Comparison of ENCODE assay signal across 19 cellular contexts in the genomic region with DNA sequence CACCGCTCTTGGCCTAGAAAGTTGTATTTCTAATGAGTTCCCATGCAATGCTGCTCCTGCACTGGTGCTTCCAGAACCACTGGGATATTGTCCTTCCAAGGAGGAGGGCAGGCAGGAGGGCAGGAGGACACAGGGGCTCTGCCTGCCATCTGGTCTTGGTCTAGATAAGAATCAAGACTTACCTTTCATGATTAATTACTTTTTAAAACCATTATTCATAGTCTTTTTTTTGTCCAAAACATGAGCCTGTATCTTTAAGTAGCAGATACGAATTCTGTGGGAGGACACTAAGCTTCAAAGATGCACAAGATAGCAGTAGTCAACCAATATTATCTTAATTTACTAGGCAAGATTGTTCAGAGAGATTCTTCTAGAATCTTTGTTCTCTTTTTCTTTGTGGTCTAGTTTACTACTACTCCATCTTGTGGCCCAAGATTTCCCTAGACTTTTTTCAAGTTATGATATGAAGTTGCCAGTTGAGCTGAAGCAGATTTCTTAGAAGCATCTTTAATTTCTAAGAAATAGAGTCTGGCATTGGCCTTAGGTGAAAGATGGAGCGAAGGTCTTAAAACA. TPM values are rescaled to one million over a fixed set of nuclear protein-coding genes. Genes with fewer than 3 reads are reported as not detected.
DNase-seq lines count a peak whose midpoint lies in the region; ATAC-seq and TF ChIP-seq lines count a peak whose summit lies in the region.
"Had no signal": no experiment of that assay in that cellular context is flagged by ENCODE, and none has a peak within 500 bp of the region (broad histone marks: within the 10 kb centered on the region; RNA-seq: fewer than 3 reads in every experiment).

No MANE protein-coding gene starts in this region.

- H3K18ac ChIP-seq in neuronal stem cell (ENCODE audit: low read length) = no peak overlapping the region

- no peaks in the 10 kb centered on the region for H3K27me3 Mint-ChIP-seq in T-helper 2 cell treated with Interferon-gamma antibody and Interleukin-4, amounts not matched to agents 5 μg/mL and 100 μg/mL, for 36 hours (ENCODE audit: low read depth)
- H3K27me3 Mint-ChIP-seq: effector memory CD8-positive, alpha-beta T cell had no signal

- H3K36me3 ChIP-seq in BJ (ENCODE audit: control insufficient read depth, insufficient read depth, low read length) (peaks cover 9% of the 10 kb centered on the region), GM06990 (ENCODE audit: control insufficient read depth, insufficient read depth, low read length) (peaks cover 11% of the 10 kb centered on the region), neuronal stem cell (replicated peaks in 1 of 2; ENCODE audit: control insufficient read depth in 2 of 2, insufficient read depth in 2 of 2, low read length in 2 of 2) (peaks cover 19 to 87% of the 10 kb centered on the region in 2 donors)
- H3K36me3 ChIP-seq: breast epithelium had no signal

- H3K4me2 ChIP-seq in neuronal stem cell (ENCODE audit: insufficient read depth, low read length, poor library complexity, severe bottlenecking) = no peak overlapping the region
- H3K4me2 ChIP-seq: BLaER1, neural progenitor cell had no signal

- no peak overlapping the region for H2BK15ac ChIP-seq in neuronal stem cell (ENCODE audit: low read length)

- POLR2A ChIA-PET in BJ (lab: Charles Lee) = no interaction called here

- H4K91ac ChIP-seq in neuronal stem cell (ENCODE audit: low read depth, low read length, poor library complexity) = no peak overlapping the region

- H2BK5ac ChIP-seq in neuronal stem cell (ENCODE audit: low read length) = no peak overlapping the region

- no peak overlapping the region for H3K9ac ChIP-seq in neuronal stem cell (ENCODE audit: low read depth, low read length, poor library complexity)
- H3K9ac ChIP-seq: BLaER1, neural progenitor cell had no signal

- H2AFZ ChIP-seq in neuronal stem cell (ENCODE audit: low read length) = no peak overlapping the region
- H2AFZ ChIP-seq: neural progenitor cell had no signal

- no peaks in the 10 kb centered on the region for H3K79me1 ChIP-seq in neuronal stem cell (ENCODE audit: low read depth, low read length)

- H3K9me3 ChIP-seq in neuronal stem cell (replicated peaks in 1 of 2; ENCODE audit: control insufficient read depth in 2 of 2, insufficient read depth in 1 of 2, low read depth in 1 of 2, low read length in 2 of 2) = no peaks in the 10 kb centered on the region
- H3K9me3 ChIP-seq: BLaER1, breast epithelium, gastrocnemius medialis had no signal

- peaks cover 23% of the 10 kb centered on the region for H3K4me1 Mint-ChIP-seq in T-helper 2 cell treated with Interferon-gamma antibody and Interleukin-4, amounts not matched to agents 5 μg/mL and 100 μg/mL, for 36 hours (ENCODE audit: low read depth)

- no peak overlapping the region for H3K27ac ChIP-seq in neuronal stem cell (replicated peaks; ENCODE audit: low read length)
- H3K27ac ChIP-seq: BLaER1, breast epithelium, gastrocnemius medialis, neural progenitor cell had no signal

- TF ChIP-seq POLR2A in GM18505 (IDR thresholded peaks at IDR 0.05; ENCODE audit: borderline replicate concordance, extremely low read depth, insufficient read depth, insufficient read length) = no peak

- H3K27me3 ChIP-seq in BJ (ENCODE audit: control insufficient read depth, insufficient read depth, low read length) (no peaks in the 10 kb centered on the region), GM06990 (replicated peaks; ENCODE audit: control insufficient read depth, insufficient read depth, low read length) (no peaks in the 10 kb centered on the region), neuronal stem cell (ENCODE audit: control insufficient read depth in 3 of 3, insufficient read depth in 3 of 3, low read depth in 1 of 3, low read length in 3 of 3) (no peaks in the 10 kb centered on the region)
- H3K27me3 ChIP-seq: BLaER1, breast epithelium, gastrocnemius medialis, neural progenitor cell had no signal

- no peak overlapping the region for H4K8ac ChIP-seq in neuronal stem cell (ENCODE audit: low read depth, low read length)

- H3K4me3 Mint-ChIP-seq in T-helper 2 cell treated with Interferon-gamma antibody and Interleukin-4, amounts not matched to agents 5 μg/mL and 100 μg/mL, for 36 hours = no peak overlapping the region
- H3K4me3 Mint-ChIP-seq: effector memory CD8-positive, alpha-beta T cell; neural progenitor cell had no signal

- H3K4ac ChIP-seq in neuronal stem cell (ENCODE audit: low read length) = no peak overlapping the region

- H3K14ac ChIP-seq in neuronal stem cell (ENCODE audit: low read length) = no peak overlapping the region

- peaks cover 46% of the 10 kb centered on the region for H3K36me3 Mint-ChIP-seq in T-helper 2 cell treated with Interferon-gamma antibody and Interleukin-4, amounts not matched to agents 5 μg/mL and 100 μg/mL, for 36 hours (ENCODE audit: low read depth)

- H3K4me1 ChIP-seq in neuronal stem cell (ENCODE audit: control insufficient read depth in 2 of 2, insufficient read depth in 1 of 2, low read depth in 1 of 2, low read length in 2 of 2) = peaks cover 0 to 3% of the 10 kb centered on the region in 2 donors
- H3K4me1 ChIP-seq: BLaER1, breast epithelium, neural progenitor cell had no signal

- no peak overlapping the region for H2AK5ac ChIP-seq in neuronal stem cell (ENCODE audit: low read depth, low read length)

- no peak overlapping the region for H3K23ac ChIP-seq in neuronal stem cell (ENCODE audit: low read depth, low read length, poor library complexity)

- 0 out of 2 replicates have a peak, but pooled peaks have one; percentile 17 for TF ChIP-seq CTCF in BJ (IDR thresholded peaks at IDR 0.05; ENCODE audit: insufficient read depth, low read depth, low read length)
- TF ChIP-seq CTCF in GM06990 (IDR thresholded peaks at IDR 0.05; ENCODE audit: insufficient read depth, low read length, poor library complexity, severe bottlenecking) = peak; percentile 21
- TF ChIP-seq CTCF in epithelial cell of esophagus (IDR thresholded peaks at IDR 0.05; ENCODE audit: insufficient read depth, low read depth, low read length, missing control alignments) = no peak

- CTCF ChIA-PET in BJ (lab: Yijun Ruan, JAX) = interaction anchor here (0.6 to 3.1 kb wide), 4 partner anchors 8 to 104 kb away, joined by 3 to 11 read pairs (median 4); no protein-coding TSS in a partner anchor

- H3K27ac Mint-ChIP-seq in T-helper 2 cell treated with Interferon-gamma antibody and Interleukin-4, amounts not matched to agents 5 μg/mL and 100 μg/mL, for 36 hours = peak overlapping the region; percentile 81
- H3K27ac Mint-ChIP-seq: neural progenitor cell had no signal

- DNase-seq in BJ (ENCODE audit: low read depth) = no peak
- no peak for DNase-seq in GM06990 (ENCODE audit: extremely low read depth, insufficient read length)
- DNase-seq in T-helper 2 cell treated with Interferon-gamma antibody and Interleukin-4, amounts not matched to agents 5 μg/mL and 100 μg/mL, for 36 hours (ENCODE audit: low spot score) = no peak
- DNase-seq in epithelial cell of esophagus (ENCODE audit: low read depth) = peak; percentile 7
- no peak for DNase-seq in neuronal stem cell (ENCODE audit: low spot score)
- no peak for DNase-seq in NCI-H1694 (lab: John Stamatoyannopoulos, UW)
- DNase-seq: activated CD4-positive, alpha-beta T cell treated with anti-CD3 and anti-CD28 coated beads, Interleukin-2, amount 50 U/mL, for 4 hours; activated effector memory CD4-positive, alpha-beta T cell treated with anti-CD3 and anti-CD28 coated beads, Interleukin-2, amount 50 U/mL, for 16 hours; effector memory CD8-positive, alpha-beta T cell; gastrocnemius medialis; NCI-H1105; NCI-H2171 treated with DMSO at 0.1 percent for 48 hours; SHP77; T1000 had no signal

- H3K9me3 Mint-ChIP-seq in T-helper 2 cell treated with Interferon-gamma antibody and Interleukin-4, amounts not matched to agents 5 μg/mL and 100 μg/mL, for 36 hours = no peaks in the 10 kb centered on the region
- H3K9me3 Mint-ChIP-seq: effector memory CD8-positive, alpha-beta T cell; neural progenitor cell had no signal

- ATAC-seq in GM18505 (IDR thresholded peaks at IDR 0.05; ENCODE audit: unreplicated experiment) = no peak
- ATAC-seq: effector memory CD8-positive, alpha-beta T cell; gastrocnemius medialis had no signal

- no peak overlapping the region for H2BK120ac ChIP-seq in neuronal stem cell (ENCODE audit: low read depth, low read length)

- no peak overlapping the region for H2BK12ac ChIP-seq in neuronal stem cell (ENCODE audit: low read length)

- no peak overlapping the region for H3K4me3 ChIP-seq in BJ (ENCODE audit: low read depth, low read length)
- H3K4me3 ChIP-seq in GM06990 (replicated peaks; ENCODE audit: low read depth, low read length) = no peak overlapping the region
- no peak overlapping the region for H3K4me3 ChIP-seq in epithelial cell of esophagus (ENCODE audit: low read length)
- no peak overlapping the region for H3K4me3 ChIP-seq in neuronal stem cell (ENCODE audit: low read length in 2 of 2)
- H3K4me3 ChIP-seq: BLaER1, breast epithelium, gastrocnemius medialis, lung, neural progenitor cell had no signal

- no CpG with 5 or more reads among the region's 3 CpGs for WGBS in neuronal stem cell (ENCODE audit: extremely low coverage in 2 of 2, insufficient read length in 2 of 2, insufficient replicate concordance in 1 of 2), 2 donors

RNA-seq across cellular contexts. Expression of a gene that starts 57.6 kb away (rescaled TPM):
- polyA plus RNA-seq in BJ (2011; rRNA removed) = 5.0 and 5.2 TPM in 2 replicates
- 12.7 and 14.7 TPM in 2 replicates for polyA minus RNA-seq in BJ (2011; rRNA and poly(A)+ RNA removed)
- polyA plus RNA-seq in neuronal stem cell (2013, experiment 1 of 2) = 39.8 TPM
- 40.0 TPM for polyA plus RNA-seq in neuronal stem cell (2013, experiment 2 of 2)
